ENCODE assay signal across 8 cellular contexts in the genomic region with DNA sequence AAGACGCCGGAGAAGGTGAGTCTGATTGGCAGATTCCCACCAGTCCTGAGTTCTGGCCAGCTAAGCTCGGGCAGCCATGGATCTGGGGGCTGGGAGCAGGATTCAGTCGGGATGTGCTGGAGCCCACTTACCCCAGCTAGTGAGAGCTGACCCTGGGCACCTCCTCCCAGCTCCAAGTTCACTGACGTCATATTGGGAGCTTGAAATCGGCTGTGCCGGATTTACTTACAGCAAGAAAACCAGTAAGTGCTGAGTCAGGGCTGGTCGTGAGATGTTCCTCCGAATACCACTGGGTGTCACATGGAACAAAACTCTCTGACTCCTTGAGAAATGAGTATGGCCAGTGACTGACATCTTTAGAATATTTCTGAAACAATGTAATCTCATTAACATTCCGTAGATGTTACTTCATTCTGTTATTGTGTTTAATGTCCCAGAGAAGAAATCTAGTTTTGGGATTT.
DNase-seq lines count a peak whose midpoint lies in the region; ATAC-seq and TF ChIP-seq lines count a peak whose summit lies in the region.

No MANE protein-coding gene starts in this region.

- H3K27me3 ChIP-seq in heart left ventricle: no peaks in the 10 kb centered on the region
- H3K27me3 ChIP-seq in gastrocnemius medialis: no peaks in the 10 kb centered on the region

- H3K27ac ChIP-seq in SK-N-MC (peak overlapping the region; percentile 78), heart left ventricle (no peak overlapping the region), gastrocnemius medialis (peak overlapping the region; percentile 24 to 72 (median 40))

- TF ChIP-seq CTCF in heart left ventricle (IDR thresholded peaks at IDR 0.05) (peak in 5 of 12 donors; percentile 9 to 32 (median 21)), gastrocnemius medialis (IDR thresholded peaks at IDR 0.05 in 4 of 5, conservative IDR thresholded peaks at IDR 0.05 in 1 of 5) (peak in 3 of 5 experiments; percentile 13 to 36 (median 33))

- H3K9ac ChIP-seq in SK-N-MC (ENCODE audit: insufficient read length): peak overlapping the region; percentile 16

- peak overlapping the region; percentile 38 for H3K4me3 ChIP-seq in SK-N-MC
- H3K4me3 ChIP-seq in heart left ventricle: no peak overlapping the region
- peak overlapping the region; percentile 18 to 44 (median 38) for H3K4me3 ChIP-seq in gastrocnemius medialis

- DNase-seq in NCI-H2196 (lab: John Stamatoyannopoulos, UW; ENCODE audit: unreplicated experiment) (peak; percentile 13), NCI-H2196 treated with DMSO at 0.1 percent for 48 hours (lab: John Stamatoyannopoulos, UW; ENCODE audit: unreplicated experiment) (no peak), SK-N-MC (ENCODE audit: low read depth, low spot score) (peak; percentile 82), heart left ventricle (peak in 2 of 5 donors; percentile 18 to 47), gastrocnemius medialis (peak in 1 of 2 donors; percentile 57), NCI-H446 (lab: John Stamatoyannopoulos, UW) (no peak)
- no peak for DNase-seq in activated CD8-positive, alpha-beta memory T cell treated with anti-CD3 and anti-CD28 coated beads for 24 hours

- H3K36me3 ChIP-seq in SK-N-MC (ENCODE audit: insufficient read depth, low read length) (peaks cover 6% of the 10 kb centered on the region; the same call in 1 of the 2 replicates), heart left ventricle (no peaks in the 10 kb centered on the region), gastrocnemius medialis (no peaks in the 10 kb centered on the region)

- H3K9me3 ChIP-seq in SK-N-MC (ENCODE audit: low read depth, low read length) (no peaks in the 10 kb centered on the region), heart left ventricle (no peaks in the 10 kb centered on the region), gastrocnemius medialis (no peaks in the 10 kb centered on the region)

- intact Hi-C loops in heart left ventricle (cut with DNase I): loop anchor here in 2 of 10 donors (5.0 to 10.0 kb wide), 2 partner anchors 563 to 710 kb away; no protein-coding TSS in a partner anchor
- intact Hi-C loops in gastrocnemius medialis (cut with DNase I; ENCODE audit: low total_unique reads): no loop called here

- TF ChIP-seq POLR2A in heart left ventricle (IDR thresholded peaks at IDR 0.05): no peak
- no peak for TF ChIP-seq POLR2A in gastrocnemius medialis (IDR thresholded peaks at IDR 0.05)

- H3K4me1 ChIP-seq in heart left ventricle (peaks cover 0 to 5% (median 0%) of the 10 kb centered on the region in 12 donors), gastrocnemius medialis (peaks cover 4 to 6% of the 10 kb centered on the region in 2 donors)

- in situ Hi-C loops in gastrocnemius medialis (cut with MboI; ENCODE audit: low sequenced_read_pairs in 4 of 4): no loop called here

- ATAC-seq in heart left ventricle: peak; percentile 20 to 85 (median 66)
- peak; percentile 81 to 94 for ATAC-seq in gastrocnemius medialis
- no peak for ATAC-seq in GM18909 (IDR thresholded peaks at IDR 0.05; ENCODE audit: poor library complexity, unreplicated experiment)

- 33 to 50% (median 44%) methylated on average over 10 of the region's 10 CpGs for WGBS in heart left ventricle, 4 donors

Comparison
In these comparisons a context has a peak if more than half of its experiments do, and no peak if none do; other contexts are left out.
1. DNase-seq: peak in NCI-H2196 (single experiment) and SK-N-MC (single experiment); none in NCI-H2196 treated with DMSO at 0.1 percent for 48 hours (single experiment), activated CD8-positive, alpha-beta memory T cell treated with anti-CD3 and anti-CD28 coated beads for 24 hours (single experiment) and NCI-H446 (0 of 2).
2. H3K27ac ChIP-seq: peak in SK-N-MC (single experiment) and gastrocnemius medialis (4 of 4); none in heart left ventricle (0 of 12).
3. H3K4me3 ChIP-seq: peak in SK-N-MC (single experiment) and gastrocnemius medialis (4 of 4); none in heart left ventricle (0 of 12).